Comparison of ENCODE assay signal across 12 cellular contexts in the genomic region with DNA sequence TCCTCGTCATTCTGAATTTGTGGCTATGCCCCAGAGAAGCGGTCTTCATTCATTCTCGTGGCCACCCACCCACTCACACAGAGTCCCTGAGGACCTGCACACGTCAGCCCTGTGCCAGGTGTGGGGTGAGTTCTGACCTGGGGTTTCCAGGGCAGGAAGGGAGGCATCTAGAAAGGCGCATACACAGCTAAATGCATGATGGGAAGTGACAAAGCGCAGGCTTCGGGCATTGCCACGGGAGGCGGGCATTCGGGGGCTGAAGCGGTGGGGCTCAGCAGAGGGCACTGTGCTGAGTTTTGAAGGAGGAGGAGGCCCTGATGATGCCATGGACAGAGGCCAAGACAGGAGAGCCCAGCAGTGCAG. TPM values are rescaled to one million over a fixed set of nuclear protein-coding genes. Genes with fewer than 3 reads are reported as not detected.
A peak's percentile ranks its signal among the peaks of the same experiment; 100 is the strongest.
DNase-seq lines count a peak whose midpoint lies in the region; FAIRE-seq and TF ChIP-seq lines count a peak whose summit lies in the region.
"Had no signal": no experiment of that assay in that cellular context is flagged by ENCODE, and none has a peak within 500 bp of the region (broad histone marks: within the 10 kb centered on the region; RNA-seq: fewer than 3 reads in every experiment).

No MANE protein-coding gene starts in this region.

- TF ChIP-seq POLR2A in GM12891 (IDR thresholded peaks at IDR 0.05; ENCODE audit: low read depth, low read length) (no peak), prostate gland (IDR thresholded peaks at IDR 0.05) (no peak)

- CTCF ChIA-PET in OCI-LY7 (lab: Charles Lee; ENCODE audit: unreplicated experiment) = interaction anchor here (0.6 to 0.8 kb wide), 2 partner anchors 94 to 96 kb away, joined by 3 read pairs; no protein-coding TSS in a partner anchor

- H3K27ac Mint-ChIP-seq in activated T-cell treated with anti-CD3 and anti-CD28 coated beads, Interleukin-2, amount 50 U/mL, for 24 hours = peak overlapping the region; percentile 82

- no peak overlapping the region for H3K4me3 ChIP-seq in OCI-LY7 (ENCODE audit: low read depth, low read length, poor library complexity, severe bottlenecking)
- no peak overlapping the region for H3K4me3 ChIP-seq in adipocyte (ENCODE audit: low read length)
- no peak overlapping the region for H3K4me3 ChIP-seq in trophoblast cell (ENCODE audit: low read depth, low read length)
- H3K4me3 ChIP-seq in prostate gland = no peak overlapping the region

- no peaks in the 10 kb centered on the region for H3K27me3 Mint-ChIP-seq in activated T-cell treated with anti-CD3 and anti-CD28 coated beads, Interleukin-2, amount 50 U/mL, for 24 hours
- H3K27me3 Mint-ChIP-seq: progenitor cell of endocrine pancreas had no signal

- peaks cover 8% of the 10 kb centered on the region for H3K36me3 Mint-ChIP-seq in activated T-cell treated with anti-CD3 and anti-CD28 coated beads, Interleukin-2, amount 50 U/mL, for 24 hours (ENCODE audit: low read depth)

- no peaks in the 10 kb centered on the region for H3K9me2 ChIP-seq in OCI-LY7 (ENCODE audit: insufficient read depth, low read length)

- peaks cover 43% of the 10 kb centered on the region for H3K4me1 ChIP-seq in OCI-LY7 (ENCODE audit: insufficient read depth, low read length, poor library complexity, severe bottlenecking)
- peaks cover 33% of the 10 kb centered on the region for H3K4me1 ChIP-seq in adipocyte (ENCODE audit: control insufficient read depth, insufficient read depth, low read length)
- H3K4me1 ChIP-seq in trophoblast cell (ENCODE audit: control insufficient read depth in 1 of 2, insufficient read depth in 2 of 2, low read length in 2 of 2) = peaks cover 23 to 37% of the 10 kb centered on the region in 2 experiments
- peaks cover 18% of the 10 kb centered on the region for H3K4me1 ChIP-seq in prostate gland (replicated peaks)

- H3K14ac ChIP-seq in trophoblast cell (ENCODE audit: low read length) = peak overlapping the region; percentile 16

- H2BK5ac ChIP-seq in trophoblast cell (ENCODE audit: low read depth, low read length, poor library complexity) = peak overlapping the region; percentile 76

- POLR2A ChIA-PET in OCI-LY7 (lab: Charles Lee) = interaction anchor here (7.6 kb wide), 1 partner anchor 14 kb away, joined by 72 read pairs; a partner anchor contains a TSS

- H2AK5ac ChIP-seq in trophoblast cell (ENCODE audit: low read length) = peak overlapping the region; percentile 85

- no peak overlapping the region for H3K23ac ChIP-seq in trophoblast cell (ENCODE audit: low read length)

- H3K4me2 ChIP-seq in OCI-LY7 (ENCODE audit: low read length) (no peak overlapping the region), trophoblast cell (ENCODE audit: low read length) (no peak overlapping the region)

- TF ChIP-seq CTCF in OCI-LY7 (conservative IDR thresholded peaks at IDR 0.05; ENCODE audit: low read length) (peak; percentile 35; the same call in 1 of the 2 replicates), prostate gland (IDR thresholded peaks at IDR 0.05) (no peak)

- no peaks in the 10 kb centered on the region for H3K9me3 Mint-ChIP-seq in activated T-cell treated with anti-CD3 and anti-CD28 coated beads, Interleukin-2, amount 50 U/mL, for 24 hours

- H4K20me1 ChIP-seq in OCI-LY7 (ENCODE audit: insufficient read depth, low read length) = no peaks in the 10 kb centered on the region

- H3K4me1 Mint-ChIP-seq in activated T-cell treated with anti-CD3 and anti-CD28 coated beads, Interleukin-2, amount 50 U/mL, for 24 hours (ENCODE audit: low read depth) = peaks cover 62% of the 10 kb centered on the region

- H3K18ac ChIP-seq in trophoblast cell (ENCODE audit: low read length) = peak overlapping the region; percentile 50

- BruUV-seq in OCI-LY7 (replicated peaks; lab: Mats Ljungman, UMichigan) = no TSS peak

- intact Hi-C loops in OCI-LY7 (cut with micrococcal nuclease; ENCODE audit: unreplicated experiment) (loop anchor here (5.0 kb wide), 1 partner anchor 264 kb away; no protein-coding TSS in a partner anchor), prostate gland (cut with DNase I) (loop anchor here (10.0 kb wide), 1 partner anchor 261 kb away; no protein-coding TSS in a partner anchor)

- WGBS in trophoblast cell (ENCODE audit: extremely low coverage, insufficient coverage, insufficient read length) = no CpG with 5 or more reads among the region's 11 CpGs
- 90% methylated on average over 11 of the region's 11 CpGs for WGBS in prostate gland

- no peaks in the 10 kb centered on the region; the same call in 1 of the 2 replicates for H3K36me3 ChIP-seq in OCI-LY7 (ENCODE audit: insufficient read depth, low read length)
- no peaks in the 10 kb centered on the region for H3K36me3 ChIP-seq in adipocyte (ENCODE audit: control insufficient read depth, insufficient read depth, low read length, severe bottlenecking)
- H3K36me3 ChIP-seq in trophoblast cell (ENCODE audit: control insufficient read depth in 1 of 2, insufficient read depth in 2 of 2, low read length in 2 of 2) = peaks cover 0 to 3% of the 10 kb centered on the region in 2 experiments
- no peaks in the 10 kb centered on the region for H3K36me3 ChIP-seq in prostate gland

- no peak for FAIRE-seq in GM12891 (lab: Jason Lieb, UNC)

- H3K79me2 ChIP-seq in OCI-LY7 (ENCODE audit: insufficient read depth, low read depth, low read length) = no peaks in the 10 kb centered on the region
- H3K79me2 ChIP-seq in trophoblast cell (ENCODE audit: control insufficient read depth, insufficient read depth, low read length, poor library complexity) = no peaks in the 10 kb centered on the region

- peaks cover 19% of the 10 kb centered on the region for H3K79me1 ChIP-seq in trophoblast cell (ENCODE audit: low read length)

- H2BK120ac ChIP-seq in trophoblast cell (ENCODE audit: insufficient read depth, low read length, poor library complexity) = peak overlapping the region; percentile 79

- H4K91ac ChIP-seq in trophoblast cell (ENCODE audit: low read depth, low read length) = peak overlapping the region; percentile 81

- H3K9ac ChIP-seq in adipocyte (ENCODE audit: low read length) = peak overlapping the region; percentile 45
- no peak overlapping the region for H3K9ac ChIP-seq in trophoblast cell (ENCODE audit: low read length)

- H3K27ac ChIP-seq in OCI-LY7 (ENCODE audit: low read depth, low read length, poor library complexity, severe bottlenecking) (no peak overlapping the region), trophoblast cell (ENCODE audit: low read depth, low read length) (peak overlapping the region; percentile 81), prostate gland (no peak overlapping the region)

- no peak overlapping the region for H4K12ac ChIP-seq in trophoblast cell (ENCODE audit: low read depth, low read length)

- H3K9me3 ChIP-seq in OCI-LY7 (ENCODE audit: low read length) (no peaks in the 10 kb centered on the region), adipocyte (ENCODE audit: control insufficient read depth, low read length) (no peaks in the 10 kb centered on the region), trophoblast cell (ENCODE audit: insufficient read depth, low read depth, low read length) (no peaks in the 10 kb centered on the region), prostate gland (no peaks in the 10 kb centered on the region)

- H4K8ac ChIP-seq in trophoblast cell (ENCODE audit: low read depth, low read length) = peak overlapping the region; percentile 32

- no peak overlapping the region for H3K4me3 Mint-ChIP-seq in activated T-cell treated with anti-CD3 and anti-CD28 coated beads, Interleukin-2, amount 50 U/mL, for 24 hours

- peak overlapping the region; percentile 16 for H3K4ac ChIP-seq in trophoblast cell (ENCODE audit: low read depth, low read length)

- no peak overlapping the region for H2AFZ ChIP-seq in OCI-LY7 (ENCODE audit: low read length)
- H2AFZ ChIP-seq in trophoblast cell (ENCODE audit: insufficient read depth, low read length, poor library complexity) = no peak overlapping the region

- peak overlapping the region; percentile 4 for H2BK12ac ChIP-seq in trophoblast cell (ENCODE audit: low read length)

- DNase-seq in activated T-cell treated with anti-CD3 and anti-CD28 coated beads, Interleukin-2, amount 50 U/mL, for 24 hours = no peak
- DNase-seq in activated T-cell treated with anti-CD3 and anti-CD28 coated beads, Interleukin-2, amount 50 U/mL, for 1 hour = no peak
- no peak for DNase-seq in OCI-LY7 (ENCODE audit: low spot score)
- no peak for DNase-seq in adipocyte (ENCODE audit: low read depth)
- DNase-seq in trophoblast cell = no peak
- no peak for DNase-seq in cerebellar nuclear complex (lab: John Stamatoyannopoulos, UW)
- DNase-seq in GM12891 (ENCODE audit: insufficient read length, low spot score) = no peak
- DNase-seq in prostate gland (ENCODE audit: low spot score) = no peak
- DNase-seq: GDM1, NCI-H1436, NCI-H226 had no signal

- H3K27me3 ChIP-seq in adipocyte (replicated peaks; ENCODE audit: control insufficient read depth, insufficient read depth, low read length) (peaks cover 2% of the 10 kb centered on the region), trophoblast cell (ENCODE audit: insufficient read depth, low read length) (no peaks in the 10 kb centered on the region), prostate gland (replicated peaks; ENCODE audit: insufficient read depth) (no peaks in the 10 kb centered on the region)

TF ChIP-seq in GM12891, 5 proteins besides CTCF, POLR2A, EP300 and RAD21:
- TF ChIP-seq POLR2AphosphoS5 (IDR thresholded peaks at IDR 0.05; ENCODE audit: low read depth, low read length) = no peak
- no peak for TF ChIP-seq PAX5 (IDR thresholded peaks at IDR 0.05; ENCODE audit: insufficient read depth, low read length, severe bottlenecking)
- TF ChIP-seq SPI1 (IDR thresholded peaks at IDR 0.05; ENCODE audit: low read depth, low read length) = no peak
- no peak for TF ChIP-seq TAF1 (IDR thresholded peaks at IDR 0.05; ENCODE audit: low read depth, low read length)
- TF ChIP-seq POU2F2 (IDR thresholded peaks at IDR 0.05; ENCODE audit: low read depth, low read length) = no peak

RNA-seq across cellular contexts. Expression of a gene that starts 10.9 kb away (rescaled TPM):
- total RNA-seq in OCI-LY7 (2014; rRNA removed; shearing (Covaris generic)) = 70.9 and 86.4 TPM in 2 replicates
- total RNA-seq in OCI-LY7 (2022) (238 and 305 TPM in 2 replicates), prostate gland (10 to 100 TPM; 19.4 to 19.7 TPM)
- polyA plus RNA-seq in trophoblast cell (2013) = 277 and 287 TPM in 2 replicates
- polyA plus RNA-seq in GM12891 (2012; ENCODE audit: low read depth, missing spikeins) = 86.1 TPM

RNA-seq across cellular contexts. Expression of a gene that starts 32.0 kb away (rescaled TPM):
- 6.7 and 9.4 TPM in 2 replicates for total RNA-seq in OCI-LY7 (2014; rRNA removed; shearing (Covaris generic))
- total RNA-seq in OCI-LY7 (2022) (5.7 and 7.2 TPM in 2 replicates), prostate gland (1 to 10 TPM; 3.1 to 9.8 TPM)
- polyA plus RNA-seq in trophoblast cell (2013) = 0.69 and 1.00 TPM in 2 replicates
- 0.46 TPM for polyA plus RNA-seq in GM12891 (2012; ENCODE audit: low read depth, missing spikeins)

RNA-seq across cellular contexts. Expression of a gene that starts 35.8 kb away (rescaled TPM):
- total RNA-seq in OCI-LY7 (2014; rRNA removed; shearing (Covaris generic)) = 0.21 and 0.28 TPM in 2 replicates
- total RNA-seq in OCI-LY7 (2022) = 0.70 and 1.3 TPM in 2 replicates
- polyA plus RNA-seq in trophoblast cell (2013) = 0.22 and 0.33 TPM in 2 replicates
- 0.47 TPM for polyA plus RNA-seq in GM12891 (2012; ENCODE audit: low read depth, missing spikeins)
- 10 to 100 TPM in 1 of 2 donors, 1 to 10 TPM in 1; 1.6 to 47.5 TPM for total RNA-seq in prostate gland
